In genomic region chr17:21511368-21512195, GRCh38 we compare ENCODE assay signal across 8 cellular contexts.
DNase-seq lines count a peak whose midpoint lies in the region; ATAC-seq, FAIRE-seq and TF ChIP-seq lines count a peak whose summit lies in the region.

No MANE protein-coding gene starts in this region.

- peaks cover 4 to 24% (median 19%) of the 10 kb centered on the region in 4 donors for H3K4me1 Mint-ChIP-seq in naive thymus-derived CD8-positive, alpha-beta T cell

- no peaks in the 10 kb centered on the region for H3K36me3 Mint-ChIP-seq in naive thymus-derived CD8-positive, alpha-beta T cell

- CTCF ChIA-PET in RWPE1 (lab: Yijun Ruan, JAX) = interaction anchor here (0.6 to 3.1 kb wide), 10 partner anchors 13 to 392 kb away, joined by 3 to 58 read pairs (median 5); no protein-coding TSS in a partner anchor

- peak overlapping the region; percentile 34 to 88 (median 78) for H3K4me3 Mint-ChIP-seq in naive thymus-derived CD8-positive, alpha-beta T cell

- peak overlapping the region in 3 of 10 donors; percentile 37 to 86 (median 63) for H3K27ac Mint-ChIP-seq in naive thymus-derived CD8-positive, alpha-beta T cell

- DNase-seq in GM04504 (ENCODE audit: low read depth) = peak; percentile 51
- peak; percentile 97 for DNase-seq in HTR-8/SVneo (ENCODE audit: insufficient read length, low spot score)
- peak; percentile 68 for DNase-seq in RWPE1 (ENCODE audit: low spot score)
- DNase-seq in activated effector memory CD4-positive, alpha-beta T cell treated with anti-CD3 and anti-CD28 coated beads, Interleukin-2, amount 50 U/mL, for 16 hours = peak; percentile 87
- peak; percentile 73 for DNase-seq in fibroblast of the aortic adventitia (ENCODE audit: low read depth)
- DNase-seq in naive thymus-derived CD8-positive, alpha-beta T cell = peak; percentile 27 to 76 (median 62)
- DNase-seq in stimulated activated CD8-positive, alpha-beta memory T cell treated with anti-CD3 and anti-CD28 coated beads, Interleukin-7, amount 100 ng/mL, for 48 hours (ENCODE audit: extremely low read depth in 1 of 2, low read depth in 1 of 2) = peak; percentile 15 to 34
- DNase-seq in NCI-H2196 treated with DMSO at 0.1 percent for 48 hours (lab: John Stamatoyannopoulos, UW; ENCODE audit: unreplicated experiment) = no peak

- ATAC-seq in naive thymus-derived CD8-positive, alpha-beta T cell = peak; percentile 78 to 89

- H3K9me3 Mint-ChIP-seq in naive thymus-derived CD8-positive, alpha-beta T cell = no peaks in the 10 kb centered on the region

- H3K27me3 Mint-ChIP-seq in naive thymus-derived CD8-positive, alpha-beta T cell = peaks cover 10 to 50% (median 20%) of the 10 kb centered on the region in 5 donors

- TF ChIP-seq CTCF in RWPE1 (conservative IDR thresholded peaks at IDR 0.05; ENCODE audit: low read depth) = peak; percentile 78
- TF ChIP-seq CTCF in fibroblast of the aortic adventitia (IDR thresholded peaks at IDR 0.05; ENCODE audit: insufficient read depth, low read length) = peak; percentile 77

- POLR2A ChIA-PET in RWPE1 (lab: Yijun Ruan, JAX; ENCODE audit: low non-redundant PET) = no interaction called here
- POLR2A ChIA-PET in naive thymus-derived CD8-positive, alpha-beta T cell (lab: Charles Lee) = interaction anchor here (0.6 to 1.1 kb wide), 2 partner anchors 200 to 232 kb away, joined by 4 to 5 read pairs; no protein-coding TSS in a partner anchor

- H3K4me3 ChIP-seq in fibroblast of the aortic adventitia (ENCODE audit: low read depth, low read length) = peak overlapping the region; percentile 61

- H3K27ac ChIP-seq in RWPE1 = no peak overlapping the region

- peak; percentile 99 for FAIRE-seq in HTR-8/SVneo (lab: Jason Lieb, UNC)
